18 cellular contexts compared by ENCODE assay signal in genomic region chr7:107151538-107151937, GRCh38.
"Had no signal": no experiment of that assay in that cellular context is flagged by ENCODE, and none has a peak within 500 bp of the region (broad histone marks: within the 10 kb centered on the region; RNA-seq: fewer than 3 reads in every experiment).

No MANE protein-coding gene starts in this region.

- H3K9ac ChIP-seq: SK-N-SH had no signal

- H3K9me3 ChIP-seq: SK-N-SH had no signal

- H3K27ac Mint-ChIP-seq: IgD-negative memory B cell had no signal

- H3K36me3 Mint-ChIP-seq: IgD-negative memory B cell had no signal

- DNase-seq: KBM-7, NCI-H1092, NCI-H1105 treated with DMSO at 0.1 percent for 48 hours, NCI-H1417 treated with DMSO at 0.1 percent for 48 hours, NCI-H146, NCI-H1694 treated with DMSO at 0.1 percent for 48 hours, NCI-H1930, NCI-H2081, NCI-H2107, NCI-H2227 treated with DMSO at 0.1 percent for 48 hours, NCI-H524, NCI-H526 treated with DMSO at 0.1 percent for 48 hours, NCI-H748 treated with DMSO at 0.1 percent for 48 hours, SHP77, SK-N-SH had no signal

- FAIRE-seq: HepG2 had no signal

- H3K27me3 Mint-ChIP-seq: IgD-negative memory B cell had no signal

- H3K4me2 ChIP-seq: SK-N-SH had no signal

- ATAC-seq: HepG2 had no signal

- H3K27ac ChIP-seq: RWPE1 had no signal
